In genomic region chr6:34223964-34224940, GRCh38 we compare ENCODE assay signal across 1 cellular context.
TF ChIP-seq lines count a peak whose summit lies in the region.

No MANE protein-coding gene starts in this region.

TF ChIP-seq in GM12878, 131 proteins besides CTCF, POLR2A, EP300 and RAD21 (continued from another document):
- no peak for TF ChIP-seq ZNF592 (IDR thresholded peaks at IDR 0.05)
- TF ChIP-seq ZBED1 (IDR thresholded peaks at IDR 0.05; ENCODE audit: borderline replicate concordance) = 0 out of 2 replicates have a peak, but pooled peaks have one; percentile 40
